ENCODE assay signal across 19 cellular contexts in genomic region chr15:95498956-95499355, GRCh38.
DNase-seq lines count a peak whose midpoint lies in the region; ATAC-seq, FAIRE-seq and TF ChIP-seq lines count a peak whose summit lies in the region.
"Had no signal": no experiment of that assay in that cellular context is flagged by ENCODE, and none has a peak within 500 bp of the region (broad histone marks: within the 10 kb centered on the region; RNA-seq: fewer than 3 reads in every experiment).

No MANE protein-coding gene starts in this region.

- H3K9me1 ChIP-seq in endothelial cell of umbilical vein (replicated peaks; ENCODE audit: control insufficient read depth, extremely low read depth, insufficient read depth, low read length), result no peaks in the 10 kb centered on the region

- TF ChIP-seq POLR2A in endothelial cell of umbilical vein (IDR thresholded peaks at IDR 0.05; ENCODE audit: low read depth, low read length), result no peak

- no peaks in the 10 kb centered on the region for H3K79me2 ChIP-seq in endothelial cell of umbilical vein (ENCODE audit: control insufficient read depth, insufficient read depth, low read length)

- H3K27ac ChIP-seq in endothelial cell of umbilical vein (ENCODE audit: insufficient read depth, low read depth, low read length), result no peak overlapping the region

- CTCF ChIA-PET in endothelial cell of umbilical vein (lab: Charles Lee), result interaction anchor here (0.6 kb wide), 1 partner anchor 34 kb away, joined by 4 read pairs; no protein-coding TSS in a partner anchor

- no peak for TF ChIP-seq CTCF in endothelial cell of umbilical vein (IDR thresholded peaks at IDR 0.05; ENCODE audit: extremely low read depth in 1 of 2, insufficient read depth in 1 of 2, low read depth in 1 of 2, low read length in 2 of 2)

- H3K36me3 ChIP-seq in endothelial cell of umbilical vein (ENCODE audit: control insufficient read depth in 2 of 2, extremely low read depth in 1 of 2, insufficient read depth in 2 of 2, low read length in 2 of 2), result no peaks in the 10 kb centered on the region
- H3K36me3 ChIP-seq: HAP-1 had no signal

- dilution Hi-C loops in endothelial cell of umbilical vein (cut with MboI; ENCODE audit: extremely low pct_ligation_motif_present, low sequenced_read_pairs), result no loop called here

- ATAC-seq in GM19467 (IDR thresholded peaks at IDR 0.05; ENCODE audit: unreplicated experiment) (no peak), HG03175 (IDR thresholded peaks at IDR 0.05; ENCODE audit: unreplicated experiment) (no peak), GM21717 (IDR thresholded peaks at IDR 0.05; ENCODE audit: unreplicated experiment) (no peak)

- peaks cover 3% of the 10 kb centered on the region for H3K4me1 ChIP-seq in endothelial cell of umbilical vein (ENCODE audit: control insufficient read depth, extremely low read depth, insufficient read depth, low read length)
- H3K4me1 ChIP-seq: HAP-1 had no signal

- no peaks in the 10 kb centered on the region for H4K20me1 ChIP-seq in endothelial cell of umbilical vein (replicated peaks; ENCODE audit: control insufficient read depth, extremely low read depth, insufficient read depth, low read length)

- FAIRE-seq in endothelial cell of umbilical vein (lab: Jason Lieb, UNC), result no peak
- FAIRE-seq: G401.6, GM12892, GM19239, H54 had no signal

- no peaks in the 10 kb centered on the region for H3K9me3 ChIP-seq in endothelial cell of umbilical vein (replicated peaks; ENCODE audit: control insufficient read depth, insufficient read depth, low read length)
- H3K9me3 ChIP-seq: HAP-1 had no signal

- no peak overlapping the region for H3K4me2 ChIP-seq in endothelial cell of umbilical vein (ENCODE audit: insufficient read depth, low read length)

- intact Hi-C loops in endothelial cell of umbilical vein (cut with micrococcal nuclease), result no loop called here

- POLR2A ChIA-PET in endothelial cell of umbilical vein (lab: Charles Lee), result interaction anchor here (0.6 kb wide), 1 partner anchor 20 kb away, joined by 3 read pairs; no protein-coding TSS in a partner anchor

- no TSS peak for BruUV-seq in endothelial cell of umbilical vein (replicated peaks; lab: Mats Ljungman, UMichigan)

- DNase-seq in dermis blood vessel endothelial cell (peak; percentile 51), endothelial cell of umbilical vein (ENCODE audit: low read depth, low spot score) (peak; percentile 49), myocyte (ENCODE audit: low read depth) (peak; percentile 24)
- DNase-seq: C1 segment of cervical spinal cord; Calu3; CD4-positive, alpha-beta memory T cell; COR-L47; DMS53; DMS79 treated with DMSO at 0.1 percent for 48 hours; GOT3; HFFc6 had no signal

- no peak overlapping the region for H3K9ac ChIP-seq in endothelial cell of umbilical vein (replicated peaks; ENCODE audit: extremely low read depth, insufficient read depth, low read length)

- no peak overlapping the region for H2AFZ ChIP-seq in endothelial cell of umbilical vein (ENCODE audit: low read depth, low read length)

- no peak overlapping the region for H3K4me3 ChIP-seq in endothelial cell of umbilical vein (replicated peaks in 1 of 3; ENCODE audit: insufficient read depth in 1 of 3, low read depth in 1 of 3, low read length in 3 of 3)
- H3K4me3 ChIP-seq: HAP-1 had no signal

- no peaks in the 10 kb centered on the region for H3K27me3 ChIP-seq in endothelial cell of umbilical vein (ENCODE audit: control insufficient read depth in 2 of 2, insufficient read depth in 2 of 2, low read length in 2 of 2)

TF ChIP-seq in endothelial cell of umbilical vein, 7 proteins besides CTCF, POLR2A, EP300 and RAD21:
- no peak for TF ChIP-seq POLR2AphosphoS5 (IDR thresholded peaks at IDR 0.05; ENCODE audit: insufficient read depth, low read depth, low read length)
- no peak for TF ChIP-seq FOS (IDR thresholded peaks at IDR 0.05; ENCODE audit: borderline replicate concordance, insufficient read depth, low read length)
- TF ChIP-seq MYC (IDR thresholded peaks at IDR 0.05; ENCODE audit: low read depth, low read length), result no peak
- no peak for TF ChIP-seq GATA2 (IDR thresholded peaks at IDR 0.05; ENCODE audit: insufficient read depth, insufficient read length, low read depth, low read length)
